8 cellular contexts compared by ENCODE assay signal in genomic region chr6:34237316-34237721, GRCh38. TPM values are rescaled to one million over a fixed set of nuclear protein-coding genes. Genes with fewer than 3 reads are reported as not detected.
DNase-seq lines count a peak whose midpoint lies in the region; ATAC-seq and TF ChIP-seq lines count a peak whose summit lies in the region.

No MANE protein-coding gene starts in this region.

- H3K4me2 ChIP-seq in GM23338: peak overlapping the region; percentile 92

- H3K9me2 ChIP-seq in GM23338 (ENCODE audit: insufficient read depth): no peaks in the 10 kb centered on the region

- 0 to 1% methylated on average over 13 to 78 of the region's 78 CpGs for WGBS in aorta, 2 donors

- H3K36me3 Mint-ChIP-seq in GM23338 (ENCODE audit: low read depth): peaks cover 42% of the 10 kb centered on the region

- no peaks in the 10 kb centered on the region for H3K9me3 ChIP-seq in ES-I3 (ENCODE audit: control insufficient read depth, insufficient read depth, low read length)
- H3K9me3 ChIP-seq in NT2/D1 (ENCODE audit: insufficient read depth, low read length): no peaks in the 10 kb centered on the region
- no peaks in the 10 kb centered on the region for H3K9me3 ChIP-seq in mononuclear cell (ENCODE audit: low read depth, low read length)
- H3K9me3 ChIP-seq in aorta (ENCODE audit: control insufficient read depth, low read length): no peaks in the 10 kb centered on the region

- H2AFZ ChIP-seq in GM23338: no peak overlapping the region

- H3K36me3 ChIP-seq in ES-I3 (ENCODE audit: insufficient read depth, low read length): peaks cover 36% of the 10 kb centered on the region
- peaks cover 35% of the 10 kb centered on the region for H3K36me3 ChIP-seq in GM23338 (ENCODE audit: insufficient read depth)
- H3K36me3 ChIP-seq in NT2/D1 (ENCODE audit: insufficient read depth, insufficient read length, low read length): peaks cover 48% of the 10 kb centered on the region
- H3K36me3 ChIP-seq in aorta (ENCODE audit: control insufficient read depth in 1 of 2, insufficient read depth in 2 of 2, low read length in 1 of 2): no peaks in the 10 kb centered on the region

- H3K4me1 ChIP-seq in ES-I3 (ENCODE audit: insufficient read depth, low read length) (peaks cover 43% of the 10 kb centered on the region), GM23338 (ENCODE audit: insufficient read depth) (peaks cover 57% of the 10 kb centered on the region), NT2/D1 (ENCODE audit: insufficient read depth, insufficient read length) (peaks cover 15% of the 10 kb centered on the region), mononuclear cell (ENCODE audit: insufficient read depth, low read length) (peaks cover 36% of the 10 kb centered on the region), aorta (ENCODE audit: control insufficient read depth in 1 of 2, insufficient read depth in 2 of 2, low read length in 2 of 2) (no peaks in the 10 kb centered on the region)

- no peak overlapping the region for H3K27ac Mint-ChIP-seq in GM23338

- peak overlapping the region; percentile 97 for H3K4me3 ChIP-seq in GM23338
- H3K4me3 ChIP-seq in NT2/D1 (ENCODE audit: insufficient read length, low read depth): peak overlapping the region; percentile 91
- H3K4me3 ChIP-seq in coronary artery: peak overlapping the region; percentile 85
- peak overlapping the region; percentile 63 for H3K4me3 ChIP-seq in mononuclear cell (ENCODE audit: low read length)
- peak overlapping the region; percentile 81 to 89 for H3K4me3 ChIP-seq in aorta (ENCODE audit: low read length in 2 of 2)

- peaks cover 43% of the 10 kb centered on the region for H4K20me1 ChIP-seq in GM23338 (replicated peaks; ENCODE audit: insufficient read depth)

- intact Hi-C loops in aorta (cut with DNase I): no loop called here

- peak overlapping the region; percentile 98; the same call in 2 of the 3 replicates for H3K4me3 Mint-ChIP-seq in GM23338

- H3K27me3 ChIP-seq in GM23338 (ENCODE audit: insufficient read depth) (no peaks in the 10 kb centered on the region), NT2/D1 (ENCODE audit: insufficient read depth, insufficient read length) (no peaks in the 10 kb centered on the region), mononuclear cell (ENCODE audit: insufficient read depth, low read length) (no peaks in the 10 kb centered on the region), aorta (ENCODE audit: control insufficient read depth in 1 of 2, insufficient read depth in 2 of 2, low read length in 1 of 2) (peaks cover 0 to 2% of the 10 kb centered on the region in 2 donors)

- H3K79me2 ChIP-seq in GM23338 (replicated peaks; ENCODE audit: insufficient read depth): peaks cover 60% of the 10 kb centered on the region

- peaks cover 51% of the 10 kb centered on the region for H3K4me1 Mint-ChIP-seq in GM23338

- H3F3A ChIP-seq in GM23338 (replicated peaks; ENCODE audit: low read depth): peaks cover 59% of the 10 kb centered on the region

- DNase-seq in GM23338 (ENCODE audit: low spot score): no peak
- no peak for DNase-seq in NT2/D1 (ENCODE audit: low read depth, low spot score)
- DNase-seq in coronary artery (ENCODE audit: low spot score): no peak
- no peak for DNase-seq in aorta
- no peak for DNase-seq in SHP77 treated with DMSO at 0.1 percent for 48 hours (lab: John Stamatoyannopoulos, UW)
- no peak for DNase-seq in HuH-7 (ENCODE audit: low spot score)

- H3K27ac ChIP-seq in GM23338 (ENCODE audit: low read depth) (peak overlapping the region; percentile 97), coronary artery (peak overlapping the region; percentile 11 to 87), aorta (ENCODE audit: low read depth in 1 of 2, low read length in 2 of 2) (peak overlapping the region; percentile 21 to 38)

- H3K27me3 Mint-ChIP-seq in GM23338 (ENCODE audit: insufficient read depth, low read depth, poor library complexity): peaks cover 45% of the 10 kb centered on the region

- ATAC-seq in GM23338 (no peak), aorta (ENCODE audit: low FRiP score) (no peak)

- H3K9me3 Mint-ChIP-seq in GM23338: peaks cover 7% of the 10 kb centered on the region; the same call in 2 of the 3 replicates

- TF ChIP-seq CTCF in GM23338 (conservative IDR thresholded peaks at IDR 0.05; ENCODE audit: low read depth in 2 of 2) (no peak), coronary artery (IDR thresholded peaks at IDR 0.05) (no peak)

- peak overlapping the region; percentile 96 for H3K9ac ChIP-seq in ES-I3 (ENCODE audit: low read depth, low read length)
- H3K9ac ChIP-seq in NT2/D1 (ENCODE audit: insufficient read length, low read depth): peak overlapping the region; percentile 95

TF ChIP-seq in GM23338, 12 proteins besides CTCF, POLR2A, EP300 and RAD21 (continues in another document):
- TF ChIP-seq EZH2 (IDR thresholded peaks at IDR 0.05; ENCODE audit: low read depth, unreplicated experiment) (no peak), ZNF462 (CRISPR knock-in tag; IDR thresholded peaks at IDR 0.05) (no peak), STAT1 (IDR thresholded peaks at IDR 0.05; ENCODE audit: unreplicated experiment) (no peak)

RNA-seq across cellular contexts. Expression of gene HMGA1, which starts 0.6 kb away (rescaled TPM):
- 1,700 and 2,052 TPM in 2 replicates for total RNA-seq in GM23338 (2014; rRNA removed; shearing (Covaris generic))
- polyA plus RNA-seq in GM23338 (2016; fragmentation: Nextera tagmentation; extraction: Ambion mirVana): 1,386 and 1,411 TPM in 2 replicates
- 44.3 TPM for total RNA-seq in mononuclear cell
- total RNA-seq in aorta: 10 to 100 TPM; 18.0 to 19.2 TPM
- polyA plus RNA-seq in aorta: 10 to 100 TPM; 11.0 to 25.5 TPM

RNA-seq across cellular contexts. Expression of gene SMIM29, which starts 11.5 kb away (rescaled TPM):
- 5.0 and 9.0 TPM in 2 replicates for total RNA-seq in GM23338 (2014; rRNA removed; shearing (Covaris generic))
- polyA plus RNA-seq in GM23338 (2016; fragmentation: Nextera tagmentation; extraction: Ambion mirVana) (15.9 and 17.0 TPM in 2 replicates), aorta (10 to 100 TPM; 32.4 to 46.0 TPM)
- total RNA-seq in mononuclear cell (12.3 TPM), aorta (10 to 100 TPM; 14.0 to 20.0 TPM)

Comparison
In these comparisons a context has a peak if more than half of its experiments do, and no peak if none do; other contexts are left out.
1. H3K27ac ChIP-seq: peak in every context shown above with its lines; median percentile 97 in GM23338; 49 in coronary artery; 30 in aorta.
2. RNA of gene HMGA1, which starts 0.6 kb away (total RNA-seq): 1,700 to 2,052 TPM in GM23338; 44.3 TPM in mononuclear cell (single experiment) and 18.0 to 19.2 TPM in aorta; every median in the first group is over 10 times any median in the second.
3. Peak in every context shown above with its lines, with median percentiles within 50 percentile points of each other: H3K4me3 ChIP-seq.